ENCODE assay signal across 22 cellular contexts in the genomic region with DNA sequence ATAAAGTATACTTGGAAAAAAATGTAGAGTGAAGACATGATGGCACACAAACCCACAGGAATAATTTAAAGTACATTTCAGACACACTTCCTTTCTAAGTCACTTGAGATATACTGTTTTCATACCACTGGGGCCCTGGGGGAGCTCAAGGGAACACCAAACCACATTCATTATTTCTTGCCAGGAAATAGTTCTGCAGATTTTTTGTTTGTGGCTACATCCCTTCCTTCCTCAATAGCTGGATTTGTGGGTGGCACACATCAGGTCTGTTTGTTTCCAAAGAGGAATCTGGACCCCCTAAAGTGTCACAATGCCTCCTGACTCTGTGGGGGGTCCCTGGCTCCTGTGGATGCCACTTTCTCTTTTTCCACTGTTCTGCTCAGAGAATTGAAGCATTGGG.
DNase-seq lines count a peak whose midpoint lies in the region; ATAC-seq and TF ChIP-seq lines count a peak whose summit lies in the region.
"Had no signal": no experiment of that assay in that cellular context is flagged by ENCODE, and none has a peak within 500 bp of the region (broad histone marks: within the 10 kb centered on the region; RNA-seq: fewer than 3 reads in every experiment).

No MANE protein-coding gene starts in this region.

- no peak for TF ChIP-seq RAD21 in IMR-90 (IDR thresholded peaks at IDR 0.05; ENCODE audit: low read length)

- peaks cover 20% of the 10 kb centered on the region for H3K36me3 Mint-ChIP-seq in WTC11
- H3K36me3 Mint-ChIP-seq: CD4-positive, CD25-positive, alpha-beta regulatory T cell had no signal

- peak overlapping the region; percentile 37 for H3K14ac ChIP-seq in IMR-90 (replicated peaks; ENCODE audit: low read depth, low read length)

- CTCF ChIA-PET in IMR-90 (lab: Yijun Ruan, JAX), result no interaction called here
- CTCF ChIA-PET in WTC11 (lab: Charles Lee), result interaction anchor here (1.1 kb wide), 1 partner anchor 47 kb away, joined by 3 read pairs; no protein-coding TSS in a partner anchor

- intact Hi-C loops in IMR-90 (cut with micrococcal nuclease), result no loop called here

- BruUV-seq in IMR-90 (replicated peaks; lab: Mats Ljungman, UMichigan), result no TSS peak

- H2BK120ac ChIP-seq in IMR-90 (ENCODE audit: low read depth, low read length), result peak overlapping the region; percentile 58

- peak overlapping the region; percentile 27 to 55; a peak in 2 of 4 replicates for H4K8ac ChIP-seq in IMR-90 (ENCODE audit: low read depth in 2 of 2, low read length in 2 of 2)

- peak; percentile 2 for TF ChIP-seq CTCF in AG09309 (IDR thresholded peaks at IDR 0.05; ENCODE audit: control insufficient read depth, insufficient read depth, low read depth, low read length, missing control alignments)
- no peak for TF ChIP-seq CTCF in IMR-90 (conservative IDR thresholded peaks at IDR 0.05; ENCODE audit: low read depth, low read length)
- no peak for TF ChIP-seq CTCF in WTC11 (IDR thresholded peaks at IDR 0.05)
- TF ChIP-seq CTCF in fibroblast of mammary gland (conservative IDR thresholded peaks at IDR 0.05; ENCODE audit: control insufficient read depth, insufficient read depth, low read depth, low read length), result no peak

- dilution Hi-C loops in IMR-90 (cut with HindIII; ENCODE audit: low sequenced_read_pairs, unreplicated experiment), result no loop called here

- no peak overlapping the region for H3K27ac Mint-ChIP-seq in WTC11
- H3K27ac Mint-ChIP-seq: activated naive CD4-positive, alpha-beta T cell treated with anti-CD3 and anti-CD28 coated beads, Interleukin-2, amount 50 U/mL, for 72 hours; activated T-cell treated with anti-CD3 and anti-CD28 coated beads, Interleukin-2, amount 50 U/mL, for 72 hours; CD4-positive, CD25-positive, alpha-beta regulatory T cell had no signal

- no peaks in the 10 kb centered on the region for H3K27me3 Mint-ChIP-seq in WTC11 (ENCODE audit: low read depth)
- H3K27me3 Mint-ChIP-seq: CD4-positive, CD25-positive, alpha-beta regulatory T cell had no signal

- H4K5ac ChIP-seq in IMR-90 (ENCODE audit: low read depth, low read length), result peak overlapping the region; percentile 46; the same call in 1 of the 2 replicates

- no peak for TF ChIP-seq POLR2A in IMR-90 (IDR thresholded peaks at IDR 0.05; ENCODE audit: low read depth, low read length)

- H2AK5ac ChIP-seq in IMR-90 (ENCODE audit: low read depth, low read length), result no peak overlapping the region

- H3K27ac ChIP-seq in IMR-90 (ENCODE audit: insufficient read depth, low read length), result no peak overlapping the region
- H3K27ac ChIP-seq: A549, PC-9, right atrium auricular region, suprapubic skin had no signal

- H3K27me3 ChIP-seq in IMR-90 (ENCODE audit: control insufficient read depth, insufficient read depth, low read length), result no peaks in the 10 kb centered on the region
- H3K27me3 ChIP-seq: right atrium auricular region, suprapubic skin had no signal

- H3K4me2 ChIP-seq in IMR-90 (ENCODE audit: low read depth, low read length), result no peak overlapping the region; the same call in 1 of the 2 replicates
- H3K4me2 ChIP-seq: A549, PC-9 had no signal

- H3K18ac ChIP-seq in IMR-90 (ENCODE audit: low read depth, low read length), result peak overlapping the region; percentile 57

- no peaks in the 10 kb centered on the region for H3K36me3 ChIP-seq in IMR-90 (ENCODE audit: control insufficient read depth, insufficient read depth, low read length)
- H3K36me3 ChIP-seq: right atrium auricular region, suprapubic skin had no signal

- H3K4me3 ChIP-seq in AG09309 (ENCODE audit: control insufficient read depth, low read depth, low read length) (no peak overlapping the region), IMR-90 (ENCODE audit: insufficient read depth, low read depth, low read length) (no peak overlapping the region), fibroblast of mammary gland (ENCODE audit: control insufficient read depth, low read depth, low read length) (no peak overlapping the region)
- H3K4me3 ChIP-seq: A549, PC-9, right atrium auricular region, suprapubic skin had no signal

- no peak overlapping the region for H3K23ac ChIP-seq in IMR-90 (ENCODE audit: low read depth, low read length)

- H3K9me3 Mint-ChIP-seq in WTC11, result peaks cover 40% of the 10 kb centered on the region

- H2BK5ac ChIP-seq in IMR-90 (ENCODE audit: low read depth, low read length, poor library complexity, severe bottlenecking), result peak overlapping the region; percentile 12

- H2AK9ac ChIP-seq in IMR-90 (replicated peaks; ENCODE audit: low read depth, low read length, poor library complexity), result no peak overlapping the region

- H4K91ac ChIP-seq in IMR-90 (ENCODE audit: insufficient read depth, low read depth, low read length), result peak overlapping the region; percentile 68

- H4K20me1 ChIP-seq in IMR-90 (ENCODE audit: insufficient read depth, low read length), result no peaks in the 10 kb centered on the region

- no peak overlapping the region for H3K4me3 Mint-ChIP-seq in WTC11
- H3K4me3 Mint-ChIP-seq: activated T-cell treated with anti-CD3 and anti-CD28 coated beads, Interleukin-2, amount 50 U/mL, for 72 hours; CD4-positive, CD25-positive, alpha-beta regulatory T cell had no signal

- DNase-seq in AG09309 (ENCODE audit: low read depth), result no peak
- DNase-seq in IMR-90, result peak; percentile 36
- DNase-seq in WTC11 (ENCODE audit: low spot score), result no peak
- DNase-seq in fibroblast of mammary gland (ENCODE audit: low read depth), result peak; percentile 59
- DNase-seq in UCSD-AML1 (lab: John Stamatoyannopoulos, UW; ENCODE audit: unreplicated experiment), result no peak
- no peak for DNase-seq in pons (ENCODE audit: low spot score)
- no peak for DNase-seq in NCI-H1694 (lab: John Stamatoyannopoulos, UW)
- DNase-seq: activated CD4-positive, CD25-positive, alpha-beta regulatory T cell treated with anti-CD3 and anti-CD28 coated beads, Interleukin-2, amount 50 U/mL, for 72 hours; activated T-cell treated with anti-CD3 and anti-CD28 coated beads, Interleukin-2, amount 50 U/mL, for 72 hours; CD4-positive, CD25-positive, alpha-beta regulatory T cell; DMS153; head of caudate nucleus; left ventricle myocardium superior; NCI-H146; NCI-H748 treated with DMSO at 0.1 percent for 48 hours; PC-9; T1000 had no signal

- peaks cover 7% of the 10 kb centered on the region; the same call in 1 of the 2 replicates for H3K9me3 ChIP-seq in IMR-90 (ENCODE audit: control insufficient read depth, insufficient read depth, low read length)
- H3K9me3 ChIP-seq: A549 had no signal

- H3K4ac ChIP-seq in IMR-90 (ENCODE audit: low read depth, low read length), result peak overlapping the region; percentile 53; the same call in 1 of the 2 replicates

- no peak overlapping the region for H2AFZ ChIP-seq in IMR-90 (replicated peaks; ENCODE audit: low read length, poor library complexity)
- H2AFZ ChIP-seq: PC-9 had no signal

- H3K56ac ChIP-seq in IMR-90 (ENCODE audit: extremely low read depth, insufficient read depth, low read length), result no peak overlapping the region

- H2BK15ac ChIP-seq in IMR-90 (ENCODE audit: low read depth, low read length), result 0 out of 3 replicates have a peak overlapping the region, but pooled peaks have one; percentile 45

- H2BK20ac ChIP-seq in IMR-90 (ENCODE audit: low read depth, low read length), result peak overlapping the region; percentile 64; the same call in 1 of the 2 replicates

- H3K79me1 ChIP-seq in IMR-90 (ENCODE audit: low read depth in 1 of 2, low read length in 2 of 2), result no peaks in the 10 kb centered on the region

- H3K4me1 ChIP-seq in IMR-90 (ENCODE audit: control insufficient read depth, insufficient read depth, low read length), result peaks cover 3% of the 10 kb centered on the region
- H3K4me1 ChIP-seq: A549, right atrium auricular region, suprapubic skin had no signal

- POLR2A ChIA-PET in IMR-90 (lab: Charles Lee; ENCODE audit: unreplicated experiment) (no interaction called here), WTC11 (lab: Charles Lee) (no interaction called here)

- peaks cover 5% of the 10 kb centered on the region for H3K4me1 Mint-ChIP-seq in WTC11
- H3K4me1 Mint-ChIP-seq: CD4-positive, CD25-positive, alpha-beta regulatory T cell had no signal

- H3K9me1 ChIP-seq in IMR-90 (ENCODE audit: insufficient read depth, low read length), result no peaks in the 10 kb centered on the region; the same call in 1 of the 2 replicates

- ATAC-seq in IMR-90 (ENCODE audit: low read depth), result peak; percentile 64
- no peak for ATAC-seq in WTC11
- no peak for ATAC-seq in GM19455 (IDR thresholded peaks at IDR 0.05; ENCODE audit: unreplicated experiment)
- ATAC-seq: A549; activated naive CD4-positive, alpha-beta T cell treated with anti-CD3 and anti-CD28 coated beads, Interleukin-2, amount 50 U/mL, for 72 hours; activated T-cell treated with anti-CD3 and anti-CD28 coated beads, Interleukin-2, amount 50 U/mL, for 72 hours; left ventricle myocardium superior had no signal

- no peak overlapping the region for H3K9ac ChIP-seq in IMR-90 (ENCODE audit: low read depth, low read length)

- in situ Hi-C loops in IMR-90 (cut with MboI; ENCODE audit: low sequenced_read_pairs), result no loop called here

TF ChIP-seq in IMR-90, 13 proteins besides CTCF, POLR2A, EP300 and RAD21:
- no peak for TF ChIP-seq CEBPB (IDR thresholded peaks at IDR 0.05; ENCODE audit: low read depth, low read length)
- TF ChIP-seq RCOR1 (IDR thresholded peaks at IDR 0.05; ENCODE audit: insufficient replicate concordance, low read length), result no peak
- TF ChIP-seq FOS (IDR thresholded peaks at IDR 0.05; ENCODE audit: low read depth, low read length), result no peak
- no peak for TF ChIP-seq CHD1 (IDR thresholded peaks at IDR 0.05; ENCODE audit: low read depth, low read length)

TF ChIP-seq in WTC11, 78 proteins besides CTCF, POLR2A, EP300 and RAD21:
- TF ChIP-seq SMAD4 (CRISPR knock-in tag; IDR thresholded peaks at IDR 0.05) (no peak), ZNF423 (CRISPR knock-in tag; IDR thresholded peaks at IDR 0.05) (peak; percentile 46)
TF ChIP-seq in WTC11: peak in this region for 1.

Comparison
In these comparisons a context has a peak if more than half of its experiments do, and no peak if none do; other contexts are left out.
1. DNase-seq: peak in IMR-90 (single experiment) and fibroblast of mammary gland (single experiment); none in AG09309 (single experiment), WTC11 (single experiment), UCSD-AML1 (single experiment), pons (single experiment) and NCI-H1694 (single experiment).